Comparison of ENCODE assay signal across 1 cellular context in the genomic region with DNA sequence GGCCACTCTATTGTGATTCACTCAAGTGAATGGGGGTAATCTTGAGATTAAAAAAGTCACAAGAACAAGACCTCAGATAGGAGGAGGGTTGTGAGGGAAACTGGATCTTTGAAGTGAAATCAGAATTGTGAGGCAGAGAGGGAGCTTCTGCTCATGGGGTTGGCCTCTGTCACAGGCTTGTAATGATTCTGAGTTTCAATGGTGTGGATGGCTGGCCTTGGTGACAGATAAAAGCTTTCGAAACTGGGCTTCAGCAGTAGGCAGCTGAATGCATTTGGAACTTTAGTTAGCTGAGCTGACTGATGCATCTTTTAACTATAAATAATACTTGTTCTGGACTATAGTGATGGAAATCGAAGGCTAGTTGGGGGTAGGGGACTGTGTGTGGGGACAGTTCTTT.
TF ChIP-seq lines count a peak whose summit lies in the region.

No MANE protein-coding gene starts in this region.

TF ChIP-seq in SK-N-SH treated with all-trans-retinoic acid at 6 μM for 48 hours, 23 proteins besides CTCF, POLR2A, EP300 and RAD21 (continued from another document):
- TF ChIP-seq CSDC2 (CRISPR knock-in tag; IDR thresholded peaks at IDR 0.05) (no peak), OSR1 (CRISPR knock-in tag; IDR thresholded peaks at IDR 0.05) (no peak), ZNF8 (CRISPR knock-in tag; IDR thresholded peaks at IDR 0.05) (no peak), ZFP30 (CRISPR knock-in tag; IDR thresholded peaks at IDR 0.05) (no peak), SNAI2 (CRISPR knock-in tag; IDR thresholded peaks at IDR 0.05) (no peak)
